In the genomic region with DNA sequence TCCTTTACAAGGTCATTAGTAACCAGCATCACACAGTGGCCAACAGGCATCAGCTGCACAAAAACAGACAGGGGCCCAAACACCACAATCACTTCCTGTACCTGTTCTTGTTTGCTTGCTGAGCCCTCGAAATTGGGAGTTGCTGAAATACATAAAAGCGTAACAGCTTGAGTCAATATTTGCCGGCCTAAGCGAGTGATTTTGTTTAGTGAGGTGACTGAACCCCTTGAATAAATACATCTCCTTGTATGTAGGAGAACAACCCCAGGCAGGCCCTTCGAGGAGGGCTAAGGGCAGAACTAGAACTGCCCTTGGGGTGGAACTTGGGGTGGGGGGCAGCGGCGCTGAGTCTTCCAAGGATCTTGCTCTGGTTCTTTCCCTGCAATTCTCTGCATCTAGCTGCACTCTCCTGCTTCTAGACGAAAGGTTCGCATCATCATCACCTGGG, we compare ENCODE assay signal across 1 cellular context.
TF ChIP-seq lines count a peak whose summit lies in the region.

No MANE protein-coding gene starts in this region.

TF ChIP-seq in HepG2, 621 proteins besides CTCF, POLR2A, EP300 and RAD21 (continued from another document and continues in another):
- TF ChIP-seq, protein P1, sequence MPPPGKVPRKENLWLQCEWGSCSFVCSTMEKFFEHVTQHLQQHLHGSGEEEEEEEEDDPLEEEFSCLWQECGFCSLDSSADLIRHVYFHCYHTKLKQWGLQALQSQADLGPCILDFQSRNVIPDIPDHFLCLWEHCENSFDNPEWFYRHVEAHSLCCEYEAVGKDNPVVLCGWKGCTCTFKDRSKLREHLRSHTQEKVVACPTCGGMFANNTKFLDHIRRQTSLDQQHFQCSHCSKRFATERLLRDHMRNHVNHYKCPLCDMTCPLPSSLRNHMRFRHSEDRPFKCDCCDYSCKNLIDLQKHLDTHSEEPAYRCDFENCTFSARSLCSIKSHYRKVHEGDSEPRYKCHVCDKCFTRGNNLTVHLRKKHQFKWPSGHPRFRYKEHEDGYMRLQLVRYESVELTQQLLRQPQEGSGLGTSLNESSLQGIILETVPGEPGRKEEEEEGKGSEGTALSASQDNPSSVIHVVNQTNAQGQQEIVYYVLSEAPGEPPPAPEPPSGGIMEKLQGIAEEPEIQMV (CRISPR knock-in tag; IDR thresholded peaks at IDR 0.05; ENCODE audit: low read depth): no peak
- TF ChIP-seq ZNF792 (CRISPR knock-in tag; IDR thresholded peaks at IDR 0.05) (peak; percentile 82), BRCA1 (CRISPR knock-in tag; IDR thresholded peaks at IDR 0.05) (no peak), ZNF724P (CRISPR knock-in tag; IDR thresholded peaks at IDR 0.05; ENCODE audit: borderline replicate concordance) (no peak), RFX3 (CRISPR knock-in tag; IDR thresholded peaks at IDR 0.05) (peak; percentile 27; the same call in 1 of the 2 replicates), ZNF773 (CRISPR knock-in tag; IDR thresholded peaks at IDR 0.05; ENCODE audit: borderline replicate concordance) (no peak), LCORL (IDR thresholded peaks at IDR 0.05) (peak; percentile 93), LCORL (CRISPR knock-in tag; IDR thresholded peaks at IDR 0.05) (peak; percentile 95), IKZF4 (CRISPR knock-in tag; IDR thresholded peaks at IDR 0.05; ENCODE audit: borderline replicate concordance, low read depth, not compliant biosample characterization) (no peak), CBX1 (IDR thresholded peaks at IDR 0.05; ENCODE audit: low read depth) (no peak), THAP11 (CRISPR knock-in tag; IDR thresholded peaks at IDR 0.05) (peak; percentile 78), ZNF788 (CRISPR knock-in tag; IDR thresholded peaks at IDR 0.05; ENCODE audit: borderline replicate concordance) (peak; percentile 60; the same call in 1 of the 2 replicates), NBN (conservative IDR thresholded peaks at IDR 0.05) (no peak), ZNF546 (CRISPR knock-in tag; conservative IDR thresholded peaks at IDR 0.05) (no peak), ZNF607 (CRISPR knock-in tag; IDR thresholded peaks at IDR 0.05; ENCODE audit: borderline replicate concordance) (no peak), RXRA (CRISPR knock-in tag; IDR thresholded peaks at IDR 0.05) (peak; percentile 96), SPEN (CRISPR knock-in tag; IDR thresholded peaks at IDR 0.05; ENCODE audit: low read depth) (peak; percentile 49; the same call in 1 of the 2 replicates), SIN3B (IDR thresholded peaks at IDR 0.05; ENCODE audit: low read length) (no peak), ZFP41 (CRISPR knock-in tag; IDR thresholded peaks at IDR 0.05; ENCODE audit: borderline replicate concordance) (no peak), SNRNP70 (IDR thresholded peaks at IDR 0.05; ENCODE audit: low read depth, low read length) (no peak), ZNF232 (CRISPR knock-in tag; IDR thresholded peaks at IDR 0.05; ENCODE audit: borderline replicate concordance) (0 out of 2 replicates have a peak, but pooled peaks have one; percentile 70), PAF1 (CRISPR knock-in tag; IDR thresholded peaks at IDR 0.05) (no peak), ZBTB38 (CRISPR knock-in tag; IDR thresholded peaks at IDR 0.05) (no peak), ZNF225 (CRISPR knock-in tag; IDR thresholded peaks at IDR 0.05) (no peak), SALL1 (CRISPR knock-in tag; IDR thresholded peaks at IDR 0.05) (peak; percentile 97), MZF1 (CRISPR knock-in tag; IDR thresholded peaks at IDR 0.05; ENCODE audit: borderline replicate concordance) (no peak), THYN1 (CRISPR knock-in tag; IDR thresholded peaks at IDR 0.05; ENCODE audit: borderline replicate concordance, low read depth) (no peak), ZNF432 (CRISPR knock-in tag; IDR thresholded peaks at IDR 0.05; ENCODE audit: borderline replicate concordance) (no peak), TOE1 (CRISPR knock-in tag; IDR thresholded peaks at IDR 0.05) (0 out of 2 replicates have a peak, but pooled peaks have one; percentile 70), SP5 (CRISPR knock-in tag; IDR thresholded peaks at IDR 0.05; ENCODE audit: borderline replicate concordance, low read depth) (peak; percentile 67), CEBPB (IDR thresholded peaks at IDR 0.05; ENCODE audit: borderline replicate concordance, low read depth, low read length) (peak; percentile 80), KLF9 (CRISPR knock-in tag; IDR thresholded peaks at IDR 0.05; ENCODE audit: low read depth) (no peak), ZNF781 (CRISPR knock-in tag; IDR thresholded peaks at IDR 0.05; ENCODE audit: borderline replicate concordance, not compliant biosample characterization) (no peak), ZNF333 (CRISPR knock-in tag; IDR thresholded peaks at IDR 0.05; ENCODE audit: borderline replicate concordance) (no peak), EED (CRISPR knock-in tag; IDR thresholded peaks at IDR 0.05) (no peak), ZFP82 (CRISPR knock-in tag; IDR thresholded peaks at IDR 0.05; ENCODE audit: borderline replicate concordance) (no peak), ZMYM3 (CRISPR knock-in tag; IDR thresholded peaks at IDR 0.05) (no peak; the same call in 1 of the 2 replicates)
- TF ChIP-seq, protein P2, sequence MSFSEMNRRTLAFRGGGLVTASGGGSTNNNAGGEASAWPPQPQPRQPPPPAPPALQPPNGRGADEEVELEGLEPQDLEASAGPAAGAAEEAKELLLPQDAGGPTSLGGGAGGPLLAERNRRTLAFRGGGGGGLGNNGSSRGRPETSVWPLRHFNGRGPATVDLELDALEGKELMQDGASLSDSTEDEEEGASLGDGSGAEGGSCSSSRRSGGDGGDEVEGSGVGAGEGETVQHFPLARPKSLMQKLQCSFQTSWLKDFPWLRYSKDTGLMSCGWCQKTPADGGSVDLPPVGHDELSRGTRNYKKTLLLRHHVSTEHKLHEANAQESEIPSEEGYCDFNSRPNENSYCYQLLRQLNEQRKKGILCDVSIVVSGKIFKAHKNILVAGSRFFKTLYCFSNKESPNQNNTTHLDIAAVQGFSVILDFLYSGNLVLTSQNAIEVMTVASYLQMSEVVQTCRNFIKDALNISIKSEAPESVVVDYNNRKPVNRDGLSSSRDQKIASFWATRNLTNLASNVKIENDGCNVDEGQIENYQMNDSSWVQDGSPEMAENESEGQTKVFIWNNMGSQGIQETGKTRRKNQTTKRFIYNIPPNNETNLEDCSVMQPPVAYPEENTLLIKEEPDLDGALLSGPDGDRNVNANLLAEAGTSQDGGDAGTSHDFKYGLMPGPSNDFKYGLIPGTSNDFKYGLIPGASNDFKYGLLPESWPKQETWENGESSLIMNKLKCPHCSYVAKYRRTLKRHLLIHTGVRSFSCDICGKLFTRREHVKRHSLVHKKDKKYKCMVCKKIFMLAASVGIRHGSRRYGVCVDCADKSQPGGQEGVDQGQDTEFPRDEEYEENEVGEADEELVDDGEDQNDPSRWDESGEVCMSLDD (CRISPR knock-in tag; IDR thresholded peaks at IDR 0.05; ENCODE audit: borderline replicate concordance): peak; percentile 81; the same call in 1 of the 2 replicates
- TF ChIP-seq, protein P3, sequence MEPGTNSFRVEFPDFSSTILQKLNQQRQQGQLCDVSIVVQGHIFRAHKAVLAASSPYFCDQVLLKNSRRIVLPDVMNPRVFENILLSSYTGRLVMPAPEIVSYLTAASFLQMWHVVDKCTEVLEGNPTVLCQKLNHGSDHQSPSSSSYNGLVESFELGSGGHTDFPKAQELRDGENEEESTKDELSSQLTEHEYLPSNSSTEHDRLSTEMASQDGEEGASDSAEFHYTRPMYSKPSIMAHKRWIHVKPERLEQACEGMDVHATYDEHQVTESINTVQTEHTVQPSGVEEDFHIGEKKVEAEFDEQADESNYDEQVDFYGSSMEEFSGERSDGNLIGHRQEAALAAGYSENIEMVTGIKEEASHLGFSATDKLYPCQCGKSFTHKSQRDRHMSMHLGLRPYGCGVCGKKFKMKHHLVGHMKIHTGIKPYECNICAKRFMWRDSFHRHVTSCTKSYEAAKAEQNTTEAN (CRISPR knock-in tag; conservative IDR thresholded peaks at IDR 0.05): peak; percentile 83
- TF ChIP-seq, protein P4, sequence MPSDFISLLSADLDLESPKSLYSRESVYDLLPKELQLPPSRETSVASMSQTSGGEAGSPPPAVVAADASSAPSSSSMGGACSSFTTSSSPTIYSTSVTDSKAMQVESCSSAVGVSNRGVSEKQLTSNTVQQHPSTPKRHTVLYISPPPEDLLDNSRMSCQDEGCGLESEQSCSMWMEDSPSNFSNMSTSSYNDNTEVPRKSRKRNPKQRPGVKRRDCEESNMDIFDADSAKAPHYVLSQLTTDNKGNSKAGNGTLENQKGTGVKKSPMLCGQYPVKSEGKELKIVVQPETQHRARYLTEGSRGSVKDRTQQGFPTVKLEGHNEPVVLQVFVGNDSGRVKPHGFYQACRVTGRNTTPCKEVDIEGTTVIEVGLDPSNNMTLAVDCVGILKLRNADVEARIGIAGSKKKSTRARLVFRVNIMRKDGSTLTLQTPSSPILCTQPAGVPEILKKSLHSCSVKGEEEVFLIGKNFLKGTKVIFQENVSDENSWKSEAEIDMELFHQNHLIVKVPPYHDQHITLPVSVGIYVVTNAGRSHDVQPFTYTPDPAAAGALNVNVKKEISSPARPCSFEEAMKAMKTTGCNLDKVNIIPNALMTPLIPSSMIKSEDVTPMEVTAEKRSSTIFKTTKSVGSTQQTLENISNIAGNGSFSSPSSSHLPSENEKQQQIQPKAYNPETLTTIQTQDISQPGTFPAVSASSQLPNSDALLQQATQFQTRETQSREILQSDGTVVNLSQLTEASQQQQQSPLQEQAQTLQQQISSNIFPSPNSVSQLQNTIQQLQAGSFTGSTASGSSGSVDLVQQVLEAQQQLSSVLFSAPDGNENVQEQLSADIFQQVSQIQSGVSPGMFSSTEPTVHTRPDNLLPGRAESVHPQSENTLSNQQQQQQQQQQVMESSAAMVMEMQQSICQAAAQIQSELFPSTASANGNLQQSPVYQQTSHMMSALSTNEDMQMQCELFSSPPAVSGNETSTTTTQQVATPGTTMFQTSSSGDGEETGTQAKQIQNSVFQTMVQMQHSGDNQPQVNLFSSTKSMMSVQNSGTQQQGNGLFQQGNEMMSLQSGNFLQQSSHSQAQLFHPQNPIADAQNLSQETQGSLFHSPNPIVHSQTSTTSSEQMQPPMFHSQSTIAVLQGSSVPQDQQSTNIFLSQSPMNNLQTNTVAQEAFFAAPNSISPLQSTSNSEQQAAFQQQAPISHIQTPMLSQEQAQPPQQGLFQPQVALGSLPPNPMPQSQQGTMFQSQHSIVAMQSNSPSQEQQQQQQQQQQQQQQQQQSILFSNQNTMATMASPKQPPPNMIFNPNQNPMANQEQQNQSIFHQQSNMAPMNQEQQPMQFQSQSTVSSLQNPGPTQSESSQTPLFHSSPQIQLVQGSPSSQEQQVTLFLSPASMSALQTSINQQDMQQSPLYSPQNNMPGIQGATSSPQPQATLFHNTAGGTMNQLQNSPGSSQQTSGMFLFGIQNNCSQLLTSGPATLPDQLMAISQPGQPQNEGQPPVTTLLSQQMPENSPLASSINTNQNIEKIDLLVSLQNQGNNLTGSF (CRISPR knock-in tag; IDR thresholded peaks at IDR 0.05): no peak
- TF ChIP-seq, protein P5, sequence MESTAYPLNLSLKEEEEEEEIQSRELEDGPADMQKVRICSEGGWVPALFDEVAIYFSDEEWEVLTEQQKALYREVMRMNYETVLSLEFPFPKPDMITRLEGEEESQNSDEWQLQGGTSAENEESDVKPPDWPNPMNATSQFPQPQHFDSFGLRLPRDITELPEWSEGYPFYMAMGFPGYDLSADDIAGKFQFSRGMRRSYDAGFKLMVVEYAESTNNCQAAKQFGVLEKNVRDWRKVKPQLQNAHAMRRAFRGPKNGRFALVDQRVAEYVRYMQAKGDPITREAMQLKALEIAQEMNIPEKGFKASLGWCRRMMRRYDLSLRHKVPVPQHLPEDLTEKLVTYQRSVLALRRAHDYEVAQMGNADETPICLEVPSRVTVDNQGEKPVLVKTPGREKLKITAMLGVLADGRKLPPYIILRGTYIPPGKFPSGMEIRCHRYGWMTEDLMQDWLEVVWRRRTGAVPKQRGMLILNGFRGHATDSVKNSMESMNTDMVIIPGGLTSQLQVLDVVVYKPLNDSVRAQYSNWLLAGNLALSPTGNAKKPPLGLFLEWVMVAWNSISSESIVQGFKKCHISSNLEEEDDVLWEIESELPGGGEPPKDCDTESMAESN (CRISPR knock-in tag; conservative IDR thresholded peaks at IDR 0.05): 0 out of 2 replicates have a peak, but pooled peaks have one; percentile 51
- TF ChIP-seq, protein P6, sequence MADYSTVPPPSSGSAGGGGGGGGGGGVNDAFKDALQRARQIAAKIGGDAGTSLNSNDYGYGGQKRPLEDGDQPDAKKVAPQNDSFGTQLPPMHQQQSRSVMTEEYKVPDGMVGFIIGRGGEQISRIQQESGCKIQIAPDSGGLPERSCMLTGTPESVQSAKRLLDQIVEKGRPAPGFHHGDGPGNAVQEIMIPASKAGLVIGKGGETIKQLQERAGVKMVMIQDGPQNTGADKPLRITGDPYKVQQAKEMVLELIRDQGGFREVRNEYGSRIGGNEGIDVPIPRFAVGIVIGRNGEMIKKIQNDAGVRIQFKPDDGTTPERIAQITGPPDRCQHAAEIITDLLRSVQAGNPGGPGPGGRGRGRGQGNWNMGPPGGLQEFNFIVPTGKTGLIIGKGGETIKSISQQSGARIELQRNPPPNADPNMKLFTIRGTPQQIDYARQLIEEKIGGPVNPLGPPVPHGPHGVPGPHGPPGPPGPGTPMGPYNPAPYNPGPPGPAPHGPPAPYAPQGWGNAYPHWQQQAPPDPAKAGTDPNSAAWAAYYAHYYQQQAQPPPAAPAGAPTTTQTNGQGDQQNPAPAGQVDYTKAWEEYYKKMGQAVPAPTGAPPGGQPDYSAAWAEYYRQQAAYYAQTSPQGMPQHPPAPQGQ (CRISPR knock-in tag; IDR thresholded peaks at IDR 0.05; ENCODE audit: borderline replicate concordance): no peak
- TF ChIP-seq, protein P7, sequence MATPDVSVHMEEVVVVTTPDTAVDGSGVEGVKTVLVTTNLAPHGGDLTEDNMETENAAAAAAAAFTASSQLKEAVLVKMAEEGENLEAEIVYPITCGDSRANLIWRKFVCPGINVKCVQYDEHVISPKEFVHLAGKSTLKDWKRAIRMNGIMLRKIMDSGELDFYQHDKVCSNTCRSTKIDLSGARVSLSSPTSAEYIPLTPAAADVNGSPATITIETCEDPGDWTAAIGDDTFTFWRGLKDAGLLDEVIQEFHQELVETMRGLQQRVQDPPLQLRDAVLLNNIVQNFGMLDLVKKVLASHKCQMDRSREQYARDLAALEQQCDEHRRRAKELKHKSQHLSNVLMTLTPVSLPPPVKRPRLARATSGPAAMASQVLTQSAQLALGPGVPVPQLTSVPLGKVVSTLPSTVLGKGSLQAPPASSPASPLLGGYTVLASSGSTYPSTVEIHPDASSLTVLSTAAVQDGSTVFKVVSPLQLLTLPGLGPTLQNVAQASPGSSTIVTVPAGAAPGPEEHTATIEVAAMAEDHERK (CRISPR knock-in tag; IDR thresholded peaks at IDR 0.05; ENCODE audit: low read depth): no peak
